In genomic region chr19:5784581-5785147, GRCh38 we compare ENCODE assay signal across 1 cellular context.
TF ChIP-seq lines count a peak whose summit lies in the region.

TSS of gene PRR22 (minus strand) at chr19:5784746. CDS start at chr19:5784660, 86 bp downstream.

TF ChIP-seq in HCT116, 20 proteins besides CTCF, POLR2A, EP300 and RAD21 (continued from another document):
- no peak for TF ChIP-seq REST (IDR thresholded peaks at IDR 0.05; ENCODE audit: low read depth)
- no peak for TF ChIP-seq SP1 (IDR thresholded peaks at IDR 0.05; ENCODE audit: low read depth)
